ENCODE assay signal across 1 cellular context in the genomic region with DNA sequence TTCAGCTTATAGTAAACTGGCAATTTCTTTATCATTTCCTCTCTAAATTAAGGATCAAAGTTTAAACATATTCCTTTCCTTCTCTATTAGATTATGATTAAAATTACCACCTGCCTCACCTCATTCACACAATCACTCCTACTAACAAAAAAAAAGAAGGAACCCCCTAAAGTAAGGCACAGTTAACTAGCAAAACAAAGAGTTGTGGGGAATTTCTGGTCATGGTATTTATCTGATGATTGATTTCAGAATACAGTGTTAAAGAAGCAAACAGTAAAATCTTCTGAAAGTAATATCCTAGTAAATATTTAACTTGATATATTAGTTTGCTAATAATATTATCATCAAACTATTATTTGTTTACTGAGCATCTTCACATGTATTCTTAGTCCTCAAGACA.
TF ChIP-seq lines count a peak whose summit lies in the region.

No MANE protein-coding gene starts in this region.

TF ChIP-seq in GM12878, 131 proteins besides CTCF, POLR2A, EP300 and RAD21 (continued from another document):
- TF ChIP-seq, protein P1, sequence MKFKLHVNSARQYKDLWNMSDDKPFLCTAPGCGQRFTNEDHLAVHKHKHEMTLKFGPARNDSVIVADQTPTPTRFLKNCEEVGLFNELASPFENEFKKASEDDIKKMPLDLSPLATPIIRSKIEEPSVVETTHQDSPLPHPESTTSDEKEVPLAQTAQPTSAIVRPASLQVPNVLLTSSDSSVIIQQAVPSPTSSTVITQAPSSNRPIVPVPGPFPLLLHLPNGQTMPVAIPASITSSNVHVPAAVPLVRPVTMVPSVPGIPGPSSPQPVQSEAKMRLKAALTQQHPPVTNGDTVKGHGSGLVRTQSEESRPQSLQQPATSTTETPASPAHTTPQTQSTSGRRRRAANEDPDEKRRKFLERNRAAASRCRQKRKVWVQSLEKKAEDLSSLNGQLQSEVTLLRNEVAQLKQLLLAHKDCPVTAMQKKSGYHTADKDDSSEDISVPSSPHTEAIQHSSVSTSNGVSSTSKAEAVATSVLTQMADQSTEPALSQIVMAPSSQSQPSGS (IDR thresholded peaks at IDR 0.05; ENCODE audit: low read length): no peak
- TF ChIP-seq ZNF24 (IDR thresholded peaks at IDR 0.05) (no peak), SMAD1 (IDR thresholded peaks at IDR 0.05; ENCODE audit: low read depth, partially characterized antibody) (no peak), ZNF207 (IDR thresholded peaks at IDR 0.05; ENCODE audit: borderline replicate concordance) (no peak), HDAC2 (IDR thresholded peaks at IDR 0.05) (no peak), DPF2 (IDR thresholded peaks at IDR 0.05) (no peak), RCOR1 (conservative IDR thresholded peaks at IDR 0.05; ENCODE audit: low read depth, low read length) (no peak), YY1 (IDR thresholded peaks at IDR 0.05; ENCODE audit: low read depth, low read length) (no peak), MTA2 (IDR thresholded peaks at IDR 0.05; ENCODE audit: low read depth) (peak; percentile 19; the same call in 1 of the 2 replicates), SP1 (IDR thresholded peaks at IDR 0.05; ENCODE audit: low read depth, low read length) (no peak)
